ENCODE assay signal across 8 cellular contexts in the genomic region with DNA sequence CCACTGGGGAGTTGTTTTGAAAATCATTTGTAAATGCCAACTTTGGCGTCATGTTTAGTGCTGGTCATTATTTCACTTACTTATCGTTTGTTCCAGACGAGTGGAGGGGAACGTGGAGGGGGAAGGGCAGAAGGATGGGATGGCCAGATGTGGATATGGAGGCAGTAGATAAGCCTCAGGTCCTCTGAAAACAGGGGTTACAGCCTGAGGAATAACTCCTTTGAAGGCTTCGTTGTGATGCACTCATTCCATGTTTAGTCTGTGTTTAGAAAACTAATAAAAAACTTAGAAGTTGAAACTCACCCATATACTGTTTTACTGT. TPM values are rescaled to one million over a fixed set of nuclear protein-coding genes. Genes with fewer than 3 reads are reported as not detected.
A peak's percentile ranks its signal among the peaks of the same experiment; 100 is the strongest.
DNase-seq lines count a peak whose midpoint lies in the region; ATAC-seq, FAIRE-seq and TF ChIP-seq lines count a peak whose summit lies in the region.

No MANE protein-coding gene starts in this region.

- H3K4me1 ChIP-seq in A549 (peaks cover 4% of the 10 kb centered on the region; the same call in 2 of the 3 replicates), H9 (ENCODE audit: insufficient read depth, low read length) (no peaks in the 10 kb centered on the region), hepatocyte (ENCODE audit: insufficient read depth) (peaks cover 5% of the 10 kb centered on the region), small intestine (ENCODE audit: control insufficient read depth in 2 of 2, insufficient read depth in 1 of 2, low read depth in 1 of 2, low read length in 1 of 2) (peaks cover 0 to 4% of the 10 kb centered on the region in 2 donors)

- peaks cover 11 to 13% of the 10 kb centered on the region in 2 experiments for H3K4me1 Mint-ChIP-seq in H9
- peaks cover 18% of the 10 kb centered on the region for H3K4me1 Mint-ChIP-seq in activated CD4-positive, alpha-beta memory T cell treated with anti-CD3 and anti-CD28 coated beads, Interleukin-2, amount 10 ng/mL, durations not matched to agents 7 days and 5 days

- H3K56ac ChIP-seq in H9 (ENCODE audit: insufficient read length, low read depth, low read length): no peak overlapping the region

- no peak overlapping the region for H2BK120ac ChIP-seq in H9 (ENCODE audit: low read depth, low read length, poor library complexity, severe bottlenecking)

- no peak overlapping the region for H2AK5ac ChIP-seq in H9 (ENCODE audit: insufficient read length, low read length)

- no peak overlapping the region for H2BK15ac ChIP-seq in H9 (ENCODE audit: low read depth, low read length)

- H3K9me3 ChIP-seq in A549 (no peaks in the 10 kb centered on the region), H9 (ENCODE audit: control insufficient read depth, low read depth, low read length) (no peaks in the 10 kb centered on the region), hepatocyte (ENCODE audit: low read depth) (no peaks in the 10 kb centered on the region), small intestine (ENCODE audit: control insufficient read depth, low read depth) (no peaks in the 10 kb centered on the region)

- H4K8ac ChIP-seq in H9 (replicated peaks; ENCODE audit: insufficient read length, low read depth, low read length): no peak overlapping the region

- H3K36me3 Mint-ChIP-seq in H9 (ENCODE audit: insufficient read depth in 1 of 3, low read depth in 3 of 3): peaks cover 19 to 27% (median 20%) of the 10 kb centered on the region in 3 experiments
- H3K36me3 Mint-ChIP-seq in activated CD4-positive, alpha-beta memory T cell treated with anti-CD3 and anti-CD28 coated beads, Interleukin-2, amount 10 ng/mL, durations not matched to agents 7 days and 5 days (ENCODE audit: low read depth): peaks cover 14% of the 10 kb centered on the region

- FAIRE-seq in A549 (lab: Jason Lieb, UNC): no peak
- FAIRE-seq in small intestine (lab: Jason Lieb, UNC): no peak

- no peaks in the 10 kb centered on the region for H3K9me2 ChIP-seq in hepatocyte (replicated peaks; ENCODE audit: insufficient read depth)

- no peak overlapping the region for H2BK12ac ChIP-seq in H9 (ENCODE audit: insufficient read length, low read depth, low read length)

- TF ChIP-seq RAD21 in A549 (conservative IDR thresholded peaks at IDR 0.05 in 1 of 2, IDR thresholded peaks at IDR 0.05 in 1 of 2): no peak

- H3K14ac ChIP-seq in H9 (ENCODE audit: insufficient read depth, low read length): no peak overlapping the region

- H3K36me3 ChIP-seq in hepatocyte (replicated peaks; ENCODE audit: insufficient read depth, low read depth) (no peaks in the 10 kb centered on the region), small intestine (ENCODE audit: control insufficient read depth in 2 of 2, insufficient read depth in 2 of 2, low read length in 2 of 2) (no peaks in the 10 kb centered on the region)

- POLR2A ChIA-PET in A549 (lab: Yijun Ruan, JAX): no interaction called here
- POLR2A ChIA-PET in activated CD4-positive, alpha-beta memory T cell treated with anti-CD3 and anti-CD28 coated beads, Interleukin-2, amount 10 ng/mL, durations not matched to agents 7 days and 5 days (lab: Charles Lee): no interaction called here

- peaks cover 2% of the 10 kb centered on the region for H3K79me1 ChIP-seq in H9 (ENCODE audit: insufficient read depth, low read depth, low read length, poor library complexity, severe bottlenecking)

- 8% methylated on average over 5 of the region's 5 CpGs for WGBS in A549 (ENCODE audit: missing lambda C conversion rate)
- WGBS in H9 (ENCODE audit: extremely low coverage, insufficient read length, low lambda C conversion rate): no CpG with 5 or more reads among the region's 5 CpGs
- WGBS in hepatocyte (ENCODE audit: low lambda C conversion rate, missing lambda C conversion rate): 1% methylated on average over 5 of the region's 5 CpGs
- 4% methylated on average over 5 of the region's 5 CpGs for WGBS in small intestine, 3 donors

- H3K79me2 ChIP-seq in H9 (ENCODE audit: insufficient read depth, low read length) (peaks cover 6% of the 10 kb centered on the region; the same call in 1 of the 2 replicates), hepatocyte (peaks cover 52% of the 10 kb centered on the region)

- no peak overlapping the region for H2BK5ac ChIP-seq in H9 (ENCODE audit: insufficient read length, low read length)

- no peak overlapping the region for H3K23ac ChIP-seq in H9 (ENCODE audit: insufficient read length, low read depth, low read length)

- H3K27ac Mint-ChIP-seq in H9: peak overlapping the region in 1 of 3 experiments; percentile 4; a peak in 2 of 7 replicates
- no peak overlapping the region for H3K27ac Mint-ChIP-seq in activated CD4-positive, alpha-beta memory T cell treated with anti-CD3 and anti-CD28 coated beads, Interleukin-2, amount 10 ng/mL, durations not matched to agents 7 days and 5 days

- CTCF ChIA-PET in A549 (lab: Yijun Ruan, JAX): no interaction called here
- CTCF ChIA-PET in activated CD4-positive, alpha-beta memory T cell treated with anti-CD3 and anti-CD28 coated beads, Interleukin-2, amount 10 ng/mL, durations not matched to agents 7 days and 5 days (lab: Charles Lee): no interaction called here

- H3K4me3 Mint-ChIP-seq in H9: peak overlapping the region; percentile 98 to 99
- H3K4me3 Mint-ChIP-seq in activated CD4-positive, alpha-beta memory T cell treated with anti-CD3 and anti-CD28 coated beads, Interleukin-2, amount 10 ng/mL, durations not matched to agents 7 days and 5 days: peak overlapping the region; percentile 95

- H3K18ac ChIP-seq in H9 (ENCODE audit: insufficient read length, low read depth, low read length): no peak overlapping the region

- H3K4me3 ChIP-seq in A549 (peak overlapping the region; percentile 79), hepatocyte (peak overlapping the region; percentile 66), small intestine (ENCODE audit: low read depth in 1 of 2, low read length in 2 of 2) (peak overlapping the region; percentile 17 to 65)

- H3K27me3 ChIP-seq in H9 (ENCODE audit: insufficient read depth, low read length) (no peaks in the 10 kb centered on the region), hepatocyte (no peaks in the 10 kb centered on the region), small intestine (ENCODE audit: control insufficient read depth in 2 of 2, insufficient read depth in 2 of 2, low read length in 2 of 2) (no peaks in the 10 kb centered on the region)

- H4K20me1 ChIP-seq in H9 (ENCODE audit: control insufficient read depth, insufficient read depth, insufficient read length) (no peaks in the 10 kb centered on the region), hepatocyte (ENCODE audit: insufficient read depth, poor library complexity, severe bottlenecking) (no peaks in the 10 kb centered on the region)

- no peak overlapping the region for H4K5ac ChIP-seq in H9 (ENCODE audit: insufficient read length, low read depth, low read length)

- peak overlapping the region; percentile 53 for H3K9ac ChIP-seq in H9 (ENCODE audit: extremely low read depth, insufficient read length, low read length)

- H3K4ac ChIP-seq in H9 (ENCODE audit: low read depth, low read length): no peak overlapping the region

- H4K91ac ChIP-seq in H9 (ENCODE audit: insufficient read length, low read depth, low read length): no peak overlapping the region

- H3K27me3 Mint-ChIP-seq in H9 (ENCODE audit: low read depth): no peaks in the 10 kb centered on the region
- H3K27me3 Mint-ChIP-seq in activated CD4-positive, alpha-beta memory T cell treated with anti-CD3 and anti-CD28 coated beads, Interleukin-2, amount 10 ng/mL, durations not matched to agents 7 days and 5 days: no peaks in the 10 kb centered on the region

- peaks cover 6% of the 10 kb centered on the region for H3K23me2 ChIP-seq in H9 (ENCODE audit: insufficient read length, low read depth, low read length, poor library complexity, severe bottlenecking)

- H3K4me2 ChIP-seq in A549 (peak overlapping the region; percentile 78), H9 (ENCODE audit: insufficient read depth, insufficient read length, low read length) (peak overlapping the region; percentile 82), hepatocyte (peak overlapping the region; percentile 85)

- ATAC-seq in A549 (no peak; a peak in 1 of 6 replicates), HG02852 (IDR thresholded peaks at IDR 0.05; ENCODE audit: unreplicated experiment) (no peak), GM19328 (IDR thresholded peaks at IDR 0.05; ENCODE audit: unreplicated experiment) (no peak)

- peak overlapping the region; percentile 85 to 98; a peak in 5 of 6 replicates for H3K27ac ChIP-seq in A549
- no peak overlapping the region for H3K27ac ChIP-seq in H9 (ENCODE audit: insufficient read length, low read depth, low read length)
- peak overlapping the region; percentile 94 for H3K27ac ChIP-seq in hepatocyte
- peak overlapping the region in 1 of 2 donors; percentile 77 for H3K27ac ChIP-seq in small intestine (ENCODE audit: low read depth in 1 of 2, low read length in 1 of 2)

- no peak overlapping the region for H2BK20ac ChIP-seq in H9 (ENCODE audit: low read depth, low read length, poor library complexity, severe bottlenecking)

- DNase-seq in A549 (ENCODE audit: low read depth in 1 of 2, low spot score in 1 of 2) (no peak), H9 (no peak), hepatocyte (ENCODE audit: low spot score) (peak; percentile 9), small intestine (no peak), ureter (ENCODE audit: low spot score) (no peak)
- DNase-seq in activated CD4-positive, alpha-beta memory T cell treated with anti-CD3 and anti-CD28 coated beads, Interleukin-2, amount 10 ng/mL, durations not matched to agents 7 days and 5 days: no peak

- H3K9me3 Mint-ChIP-seq in H9: no peaks in the 10 kb centered on the region
- H3K9me3 Mint-ChIP-seq in activated CD4-positive, alpha-beta memory T cell treated with anti-CD3 and anti-CD28 coated beads, Interleukin-2, amount 10 ng/mL, durations not matched to agents 7 days and 5 days: no peaks in the 10 kb centered on the region

- TF ChIP-seq EP300 in A549 (IDR thresholded peaks at IDR 0.05): no peak

- TF ChIP-seq CTCF in A549 (IDR thresholded peaks at IDR 0.05): no peak
- TF ChIP-seq CTCF in H9 (conservative IDR thresholded peaks at IDR 0.05): no peak
- TF ChIP-seq CTCF in hepatocyte (IDR thresholded peaks at IDR 0.05; ENCODE audit: poor library complexity): no peak

- TF ChIP-seq POLR2A in A549 (IDR thresholded peaks at IDR 0.05; ENCODE audit: low read length): no peak

- no peak overlapping the region for H2AFZ ChIP-seq in H9 (ENCODE audit: low read length)
- peak overlapping the region; percentile 97 for H2AFZ ChIP-seq in hepatocyte

- no peak overlapping the region for H3T11ph ChIP-seq in H9 (ENCODE audit: low read length)

RNA-seq across cellular contexts. Expression of a gene that starts 1.1 kb away (rescaled TPM):
- polyA plus RNA-seq in A549 (2011; rRNA removed): 9.3 and 9.5 TPM in 2 replicates
- polyA plus RNA-seq in A549 (2012; cell fraction: cytosol; rRNA removed): 1.1 and 1.2 TPM in 2 replicates
- 0.76 and 1.1 TPM in 2 replicates for polyA plus RNA-seq in A549 (2012; cell fraction: nucleus; rRNA removed)
- 6.3 to 6.7 TPM (median 6.6 TPM) in 3 replicates for polyA plus RNA-seq in A549 (2017; fragmentation: RNase III; extraction: RNeasy Plus Mini Kit Qiagen cat#74134 plus additional on column Dnase treatment)
- 8.2 and 8.3 TPM in 2 replicates for polyA minus RNA-seq in A549 (2011; rRNA and poly(A)+ RNA removed)
- total RNA-seq in H9 (2021): 29.5 and 30.3 TPM in 2 replicates
- total RNA-seq in activated CD4-positive, alpha-beta memory T cell treated with anti-CD3 and anti-CD28 coated beads, Interleukin-2, amount 10 ng/mL, durations not matched to agents 7 days and 5 days: 10 to 100 TPM; 15.3 to 15.9 TPM
- 20.6 and 23.5 TPM in 2 replicates for total RNA-seq in hepatocyte
- 2.7 and 5.3 TPM in 2 replicates for polyA plus RNA-seq in hepatocyte
- 1 to 10 TPM; 1.1 to 4.0 (median 1.4) TPM for polyA plus RNA-seq in small intestine
- 23.4 TPM for total RNA-seq in ureter
